ENCODE assay signal across 14 cellular contexts in the genomic region with DNA sequence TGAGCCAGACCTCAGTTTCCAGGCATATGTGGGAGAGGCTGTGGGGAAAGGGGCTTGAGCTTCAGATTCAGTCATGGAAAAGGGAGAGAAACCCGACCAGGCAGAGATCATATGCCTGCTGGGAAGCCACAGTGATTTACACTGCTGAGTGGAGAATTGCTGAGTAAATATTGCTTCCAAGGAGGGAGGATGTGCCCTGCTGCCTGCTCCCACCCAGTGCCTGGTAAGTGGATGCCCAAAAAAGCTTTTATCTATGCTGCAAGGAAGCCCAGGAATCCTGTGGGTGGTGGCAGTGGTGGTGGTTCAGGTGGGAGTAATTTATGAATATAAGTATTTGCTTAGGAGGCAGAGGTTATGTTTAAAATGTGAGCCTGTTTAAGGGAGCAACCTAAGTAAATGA. TPM values are rescaled to one million over a fixed set of nuclear protein-coding genes. Genes with fewer than 3 reads are reported as not detected.
DNase-seq lines count a peak whose midpoint lies in the region; FAIRE-seq and TF ChIP-seq lines count a peak whose summit lies in the region.
"Had no signal": no experiment of that assay in that cellular context is flagged by ENCODE, and none has a peak within 500 bp of the region (broad histone marks: within the 10 kb centered on the region; RNA-seq: fewer than 3 reads in every experiment).

No MANE protein-coding gene starts in this region.

- H3K9me3 ChIP-seq in HUES64 (ENCODE audit: insufficient read depth, low read depth, low read length) (no peaks in the 10 kb centered on the region), astrocyte (ENCODE audit: insufficient read depth, low read depth, low read length) (no peaks in the 10 kb centered on the region)
- H3K9me3 ChIP-seq: thyroid gland had no signal

- H3K9ac ChIP-seq in HUES64 (ENCODE audit: low read depth, low read length) (0 out of 2 replicates have a peak overlapping the region, but pooled peaks have one; percentile 5), astrocyte (ENCODE audit: low read length) (no peak overlapping the region), mesendoderm (ENCODE audit: low read length) (no peak overlapping the region)

- no peak overlapping the region for H2BK15ac ChIP-seq in mesendoderm (replicated peaks; ENCODE audit: low read depth)

- peak overlapping the region; percentile 13 for H3K18ac ChIP-seq in mesendoderm (ENCODE audit: low read length)

- H3K27ac ChIP-seq in ACC112 (ENCODE audit: low read depth, low read length) (peak overlapping the region; percentile 88), HUES64 (ENCODE audit: low read depth, low read length) (peak overlapping the region; percentile 18; the same call in 1 of the 2 replicates), astrocyte (ENCODE audit: low read depth, low read length) (peak overlapping the region; percentile 34), mesendoderm (ENCODE audit: low read depth, low read length) (no peak overlapping the region)
- H3K27ac ChIP-seq: HL-60 had no signal

- DNase-seq in astrocyte (ENCODE audit: low read depth), result no peak
- no peak for DNase-seq in mesendoderm
- no peak for DNase-seq in posterior cingulate gyrus
- DNase-seq in NCI-H1436 (lab: John Stamatoyannopoulos, UW), result no peak
- DNase-seq in NCI-H1105 treated with DMSO at 0.1 percent for 48 hours (lab: John Stamatoyannopoulos, UW), result no peak
- no peak for DNase-seq in activated CD8-positive, alpha-beta memory T cell treated with anti-CD3 and anti-CD28 coated beads, Interleukin-2, amount 50 U/mL, for 48 hours
- DNase-seq: activated CD8-positive, alpha-beta T cell treated with anti-CD3 and anti-CD28 coated beads, Interleukin-2, amount 10 ng/mL, durations not matched to agents 7 days and 5 days; AML-193; NCI-H446; T-cell had no signal

- H3K36me3 ChIP-seq in ACC112 (ENCODE audit: insufficient read depth, low read length), result no peaks in the 10 kb centered on the region
- H3K36me3 ChIP-seq in HUES64 (ENCODE audit: insufficient read depth, low read length), result no peaks in the 10 kb centered on the region
- H3K36me3 ChIP-seq in astrocyte (ENCODE audit: insufficient read depth, low read length), result no peaks in the 10 kb centered on the region
- no peaks in the 10 kb centered on the region for H3K36me3 ChIP-seq in mesendoderm (ENCODE audit: control insufficient read depth, insufficient read depth, low read length)
- H3K36me3 ChIP-seq: thyroid gland had no signal

- H3K79me2 ChIP-seq in ACC112 (ENCODE audit: control insufficient read depth, insufficient read depth, low read length, unreplicated experiment) (no peaks in the 10 kb centered on the region), astrocyte (ENCODE audit: insufficient read depth, low read length) (no peaks in the 10 kb centered on the region), mesendoderm (ENCODE audit: control insufficient read depth, insufficient read depth, low read length) (no peaks in the 10 kb centered on the region)

- H3K27me3 ChIP-seq in ACC112 (ENCODE audit: insufficient read depth, low read length) (no peaks in the 10 kb centered on the region), HUES64 (ENCODE audit: insufficient read depth, low read length) (no peaks in the 10 kb centered on the region), astrocyte (ENCODE audit: insufficient read depth, low read length) (no peaks in the 10 kb centered on the region), mesendoderm (ENCODE audit: insufficient read depth, low read length, poor library complexity) (no peaks in the 10 kb centered on the region)
- H3K27me3 ChIP-seq: thyroid gland had no signal

- H2AFZ ChIP-seq in ACC112 (ENCODE audit: low read length, unreplicated experiment) (no peak overlapping the region), astrocyte (ENCODE audit: low read depth, low read length) (no peak overlapping the region)

- intact Hi-C loops in posterior cingulate gyrus (cut with DNase I), result no loop called here

- FAIRE-seq in astrocyte (lab: Jason Lieb, UNC), result no peak

- no peak overlapping the region for H2AK5ac ChIP-seq in mesendoderm (ENCODE audit: low read length)

- no peak overlapping the region for H2BK5ac ChIP-seq in mesendoderm (ENCODE audit: low read length)

- H3K9me3 Mint-ChIP-seq in astrocyte (ENCODE audit: unreplicated experiment), result no peaks in the 10 kb centered on the region
- H3K9me3 Mint-ChIP-seq: T-cell had no signal

- 44% methylated on average over 1 of the region's 1 CpG for WGBS in HUES64
- no CpG with 5 or more reads among the region's 1 CpG for WGBS in mesendoderm (ENCODE audit: extremely low coverage, insufficient coverage, low lambda C conversion rate)

- no peak overlapping the region for H3K56ac ChIP-seq in mesendoderm (ENCODE audit: low read length)

- no peaks in the 10 kb centered on the region for H4K20me1 ChIP-seq in astrocyte (ENCODE audit: insufficient read depth, low read length)

- no peaks in the 10 kb centered on the region for H3K36me3 Mint-ChIP-seq in astrocyte (ENCODE audit: low read depth, unreplicated experiment)
- H3K36me3 Mint-ChIP-seq: T-cell had no signal

- H3K4me1 ChIP-seq in ACC112 (ENCODE audit: control insufficient read depth, insufficient read depth, low read length, unreplicated experiment) (peaks cover 80% of the 10 kb centered on the region), HUES64 (ENCODE audit: insufficient read depth, low read length) (peaks cover 17% of the 10 kb centered on the region), astrocyte (ENCODE audit: insufficient read depth, low read length) (peaks cover 41% of the 10 kb centered on the region), mesendoderm (ENCODE audit: control insufficient read depth, low read depth, low read length) (peaks cover 3% of the 10 kb centered on the region)

- H3K4me3 ChIP-seq in ACC112 (ENCODE audit: low read depth, low read length), result no peak overlapping the region
- H3K4me3 ChIP-seq in HUES64 (ENCODE audit: low read length), result no peak overlapping the region
- no peak overlapping the region for H3K4me3 ChIP-seq in astrocyte (ENCODE audit: insufficient read depth, low read depth, low read length)
- H3K4me3 ChIP-seq in mesendoderm (ENCODE audit: low read length), result no peak overlapping the region
- H3K4me3 ChIP-seq: thyroid gland had no signal

- H3K23ac ChIP-seq in mesendoderm (ENCODE audit: low read length), result no peak overlapping the region

- H4K5ac ChIP-seq in mesendoderm (ENCODE audit: low read length), result no peak overlapping the region

- no peaks in the 10 kb centered on the region for H3K79me1 ChIP-seq in mesendoderm (ENCODE audit: low read length)

- no peaks in the 10 kb centered on the region for H3K27me3 Mint-ChIP-seq in astrocyte (ENCODE audit: low read depth, unreplicated experiment)
- H3K27me3 Mint-ChIP-seq: T-cell had no signal

- no peak overlapping the region for H3K27ac Mint-ChIP-seq in astrocyte (ENCODE audit: unreplicated experiment)
- H3K27ac Mint-ChIP-seq: activated CD8-positive, alpha-beta T cell treated with anti-CD3 and anti-CD28 coated beads, Interleukin-2, amount 10 ng/mL, durations not matched to agents 7 days and 5 days; T-cell had no signal

- H3K4me1 Mint-ChIP-seq in astrocyte (ENCODE audit: low read depth, unreplicated experiment), result peaks cover 26% of the 10 kb centered on the region

- no peak overlapping the region for H4K8ac ChIP-seq in mesendoderm (ENCODE audit: low read depth, low read length)

- H3K4ac ChIP-seq in mesendoderm (ENCODE audit: low read depth, low read length), result no peak overlapping the region

- no peak overlapping the region for H3K4me3 Mint-ChIP-seq in astrocyte (ENCODE audit: unreplicated experiment)
- H3K4me3 Mint-ChIP-seq: activated CD8-positive, alpha-beta T cell treated with anti-CD3 and anti-CD28 coated beads, Interleukin-2, amount 10 ng/mL, durations not matched to agents 7 days and 5 days; T-cell had no signal

- H2BK120ac ChIP-seq in mesendoderm (ENCODE audit: low read depth, low read length), result no peak overlapping the region

- peak overlapping the region; percentile 44 for H3K4me2 ChIP-seq in astrocyte (ENCODE audit: low read length)
- H3K4me2 ChIP-seq in mesendoderm (ENCODE audit: low read length), result no peak overlapping the region

- TF ChIP-seq CTCF in astrocyte (IDR thresholded peaks at IDR 0.05; ENCODE audit: insufficient read depth, low read depth, low read length), result no peak

RNA-seq across cellular contexts. Expression of gene INO80C, which starts 39.5 kb away (rescaled TPM):
- polyA plus RNA-seq in HUES64 (2013, experiment 1 of 2), result 32.1 TPM
- polyA plus RNA-seq in HUES64 (2013, experiment 2 of 2), result 32.1 TPM
- 21.1 and 24.6 TPM in 2 replicates for total RNA-seq in astrocyte
- polyA plus RNA-seq in mesendoderm (2013, experiment 1 of 2), result 44.6 TPM
- polyA plus RNA-seq in mesendoderm (2013, experiment 2 of 2), result 39.5 TPM
